ENCODE assay signal across 8 cellular contexts in genomic region chr7:77247206-77247850, GRCh38. TPM values are rescaled to one million over a fixed set of nuclear protein-coding genes. Genes with fewer than 3 reads are reported as not detected.
DNase-seq lines count a peak whose midpoint lies in the region; ATAC-seq and TF ChIP-seq lines count a peak whose summit lies in the region.

No MANE protein-coding gene starts in this region.

- H3K4me1 ChIP-seq in HAP-1 (peaks cover 4% of the 10 kb centered on the region; the same call in 1 of the 2 replicates), SK-N-SH (ENCODE audit: control insufficient read depth in 1 of 2, insufficient read depth in 2 of 2, low read depth in 1 of 2, low read length in 1 of 2) (peaks cover 0 to 7% of the 10 kb centered on the region in 2 experiments; a peak in 1 of 4 replicates)

- H3K9me2 ChIP-seq in SK-N-SH, result no peaks in the 10 kb centered on the region

- intact Hi-C loops in activated naive CD4-positive, alpha-beta T cell treated with anti-CD3 and anti-CD28 coated beads for 36 hours (cut with micrococcal nuclease), result loop anchor here (1.0 to 10.0 kb wide), 3 partner anchors 53 to 125 kb away; partner anchors contain the start of genes CCDC146 and FGL2
- intact Hi-C loops in left cardiac atrium (cut with DNase I), result loop anchor here in 1 of 2 donors (5.0 kb wide), 1 partner anchor 120 kb away; no protein-coding TSS in a partner anchor

- H3K4me1 Mint-ChIP-seq in activated naive CD4-positive, alpha-beta T cell treated with anti-CD3 and anti-CD28 coated beads for 36 hours (ENCODE audit: low read depth), result peaks cover 2% of the 10 kb centered on the region

- H3K4me2 ChIP-seq in SK-N-SH, result no peak overlapping the region

- H3K9me3 ChIP-seq in HAP-1, result no peaks in the 10 kb centered on the region
- H3K9me3 ChIP-seq in SK-N-SH, result no peaks in the 10 kb centered on the region

- H3K4me3 ChIP-seq in HAP-1 (no peak overlapping the region), SK-N-SH (ENCODE audit: low read depth in 2 of 2, low read length in 1 of 2) (peak overlapping the region in 1 of 2 experiments; percentile 1; a peak in 1 of 4 replicates), retinal pigment epithelial cell (ENCODE audit: low read length) (no peak overlapping the region)

- H4K20me1 ChIP-seq in SK-N-SH (ENCODE audit: insufficient read depth), result no peaks in the 10 kb centered on the region

- TF ChIP-seq EP300 in SK-N-SH (IDR thresholded peaks at IDR 0.05; ENCODE audit: borderline replicate concordance in 1 of 2, low read depth in 1 of 2, low read length in 1 of 2), result no peak

- no peaks in the 10 kb centered on the region for H3F3A ChIP-seq in SK-N-SH (replicated peaks; ENCODE audit: insufficient read depth)

- H3K27me3 Mint-ChIP-seq in activated naive CD4-positive, alpha-beta T cell treated with anti-CD3 and anti-CD28 coated beads for 36 hours (ENCODE audit: low read depth), result no peaks in the 10 kb centered on the region

- 35% methylated on average over 3 of the region's 3 CpGs for WGBS in SK-N-SH (ENCODE audit: low lambda C conversion rate)

- CTCF ChIA-PET in SK-N-SH (lab: Yijun Ruan, JAX), result interaction anchor here (0.6 to 5.2 kb wide), 47 partner anchors 8 to 1494 kb away, joined by 3 to 51 read pairs (median 5); partner anchors contain the start of gene CCDC146
- CTCF ChIA-PET in activated naive CD4-positive, alpha-beta T cell treated with anti-CD3 and anti-CD28 coated beads for 36 hours (lab: Charles Lee), result interaction anchor here (0.6 to 3.6 kb wide), 33 partner anchors 9 to 597 kb away, joined by 3 to 50 read pairs (median 4); partner anchors contain the start of genes CCDC146 and FGL2

- H3K36me3 ChIP-seq in HAP-1 (replicated peaks) (no peaks in the 10 kb centered on the region), SK-N-SH (replicated peaks in 1 of 2; ENCODE audit: control insufficient read depth in 1 of 2, insufficient read depth in 2 of 2, low read length in 1 of 2) (no peaks in the 10 kb centered on the region)

- DNase-seq in ELR (ENCODE audit: low read depth), result peak; percentile 80
- peak; percentile 62 to 92 for DNase-seq in HAP-1 (ENCODE audit: low spot score in 2 of 2)
- peak; percentile 79 for DNase-seq in NCI-H1092 treated with DMSO at 0.1 percent for 48 hours (lab: John Stamatoyannopoulos, UW)
- peak; percentile 72 for DNase-seq in SK-N-SH
- DNase-seq in activated naive CD4-positive, alpha-beta T cell treated with anti-CD3 and anti-CD28 coated beads for 36 hours, result peak; percentile 95
- peak; percentile 81 for DNase-seq in left cardiac atrium
- no peak for DNase-seq in retinal pigment epithelial cell (ENCODE audit: low read depth)
- no peak for DNase-seq in epidermal melanocyte (ENCODE audit: insufficient read length, low spot score)

- TF ChIP-seq RAD21 in SK-N-SH (IDR thresholded peaks at IDR 0.05; ENCODE audit: low read length), result peak; percentile 91

- H3K4me3 Mint-ChIP-seq in activated naive CD4-positive, alpha-beta T cell treated with anti-CD3 and anti-CD28 coated beads for 36 hours, result no peak overlapping the region

- no peak overlapping the region for H3K27ac Mint-ChIP-seq in activated naive CD4-positive, alpha-beta T cell treated with anti-CD3 and anti-CD28 coated beads for 36 hours

- POLR2A ChIA-PET in SK-N-SH (lab: Yijun Ruan, JAX), result interaction anchor here (1.6 kb wide), 1 partner anchor 85 kb away, joined by 4 read pairs; no protein-coding TSS in a partner anchor

- no peaks in the 10 kb centered on the region for H3K9me3 Mint-ChIP-seq in activated naive CD4-positive, alpha-beta T cell treated with anti-CD3 and anti-CD28 coated beads for 36 hours

- H3K27me3 ChIP-seq in HAP-1 (ENCODE audit: low read depth) (peaks cover 5% of the 10 kb centered on the region), SK-N-SH (ENCODE audit: insufficient read depth) (no peaks in the 10 kb centered on the region)

- no peak overlapping the region for H3K27ac ChIP-seq in SK-N-SH (ENCODE audit: low read depth in 2 of 2, low read length in 1 of 2)

- no peak overlapping the region for H2AFZ ChIP-seq in SK-N-SH (ENCODE audit: low read depth)

- in situ Hi-C loops in HAP-1 (cut with MboI; ENCODE audit: low sequenced_read_pairs), result no loop called here

- H3K9ac ChIP-seq in SK-N-SH, result no peak overlapping the region

- peak; percentile 99 for TF ChIP-seq CTCF in SK-N-SH (IDR thresholded peaks at IDR 0.05)
- TF ChIP-seq CTCF in retinal pigment epithelial cell (conservative IDR thresholded peaks at IDR 0.05; ENCODE audit: low read depth, low read length), result peak; percentile 92

- H3K79me2 ChIP-seq in SK-N-SH (ENCODE audit: insufficient read depth), result no peaks in the 10 kb centered on the region

- no peak for ATAC-seq in left cardiac atrium

- no peaks in the 10 kb centered on the region for H3K36me3 Mint-ChIP-seq in activated naive CD4-positive, alpha-beta T cell treated with anti-CD3 and anti-CD28 coated beads for 36 hours (ENCODE audit: low read depth)

TF ChIP-seq in SK-N-SH, 30 proteins besides CTCF, POLR2A, EP300 and RAD21:
- TF ChIP-seq SMC3 (IDR thresholded peaks at IDR 0.05; ENCODE audit: low read depth, low read length) (peak; percentile 89), NRF1 (IDR thresholded peaks at IDR 0.05; ENCODE audit: low read depth, low read length) (no peak), GATA2 (CRISPR knock-in tag; IDR thresholded peaks at IDR 0.05) (no peak), MEF2A (IDR thresholded peaks at IDR 0.05; ENCODE audit: borderline replicate concordance, low read depth) (no peak), NFIC (IDR thresholded peaks at IDR 0.05; ENCODE audit: borderline replicate concordance) (no peak), EZH2phosphoT487 (IDR thresholded peaks at IDR 0.05; ENCODE audit: borderline replicate concordance, low read depth) (no peak), CHD2 (IDR thresholded peaks at IDR 0.05; ENCODE audit: low read length, partially characterized antibody) (no peak), TEAD4 (IDR thresholded peaks at IDR 0.05; ENCODE audit: borderline replicate concordance, insufficient read depth) (no peak)

RNA-seq across cellular contexts. Expression of gene FGL2, which starts 47.7 kb away (rescaled TPM):
- polyA plus RNA-seq in SK-N-SH (2012; rRNA removed), result not detected in 2 replicates
- not detected in 2 replicates for polyA plus RNA-seq in SK-N-SH (2012; cell fraction: cytosol; rRNA removed)
- polyA plus RNA-seq in SK-N-SH (2012; cell fraction: nucleus; rRNA removed), result not detected in 2 replicates
- total RNA-seq in activated naive CD4-positive, alpha-beta T cell treated with anti-CD3 and anti-CD28 coated beads for 36 hours, result not detected
- 10 to 100 TPM; 19.7 to 20.8 TPM for total RNA-seq in left cardiac atrium

Comparison
In these comparisons a context has a peak if more than half of its experiments do, and no peak if none do; other contexts are left out.
1. DNase-seq: peak in ELR (single experiment), HAP-1 (2 of 2), NCI-H1092 treated with DMSO at 0.1 percent for 48 hours (single experiment), SK-N-SH (single experiment), activated naive CD4-positive, alpha-beta T cell treated with anti-CD3 and anti-CD28 coated beads for 36 hours (single experiment) and left cardiac atrium (single experiment); none in retinal pigment epithelial cell (single experiment) and epidermal melanocyte (single experiment).
2. RNA of gene FGL2, which starts 47.7 kb away (total RNA-seq): 19.7 to 20.8 TPM in left cardiac atrium; not detected in activated naive CD4-positive, alpha-beta T cell treated with anti-CD3 and anti-CD28 coated beads for 36 hours; every median in the first group is over 10 times any median in the second.